Comparison of ENCODE assay signal across 11 cellular contexts in the genomic region with DNA sequence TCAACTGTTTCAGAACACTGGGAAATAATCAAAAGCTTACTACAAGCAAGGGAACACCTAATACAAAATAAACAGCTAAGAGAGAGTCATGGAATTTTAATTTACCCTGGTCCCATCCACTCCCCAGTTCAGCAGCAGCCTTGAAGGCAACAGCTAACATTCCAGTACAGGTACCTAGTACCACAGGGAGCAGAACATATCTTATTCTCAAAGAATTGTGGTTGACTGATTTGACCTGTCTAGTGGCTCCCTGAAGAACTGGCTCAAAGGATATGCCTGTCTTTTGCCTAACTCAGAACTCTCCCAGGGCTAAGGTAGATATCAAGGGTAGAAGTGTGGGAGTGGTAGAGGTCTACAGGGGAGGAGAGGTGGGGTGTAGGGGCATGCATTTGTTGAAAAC. TPM values are rescaled to one million over a fixed set of nuclear protein-coding genes. Genes with fewer than 3 reads are reported as not detected.
DNase-seq lines count a peak whose midpoint lies in the region; ATAC-seq, FAIRE-seq and TF ChIP-seq lines count a peak whose summit lies in the region.
"Had no signal": no experiment of that assay in that cellular context is flagged by ENCODE, and none has a peak within 500 bp of the region (broad histone marks: within the 10 kb centered on the region; RNA-seq: fewer than 3 reads in every experiment).

No MANE protein-coding gene starts in this region.

- FAIRE-seq in GM12891 (lab: Jason Lieb, UNC): peak; percentile 38

- intact Hi-C loops in vagina (cut with DNase I): no loop called here

- no peaks in the 10 kb centered on the region for H3K27me3 ChIP-seq in RWPE2 (ENCODE audit: insufficient read depth, poor library complexity, severe bottlenecking)
- no peaks in the 10 kb centered on the region for H3K27me3 ChIP-seq in mucosa of rectum (ENCODE audit: control insufficient read depth in 2 of 2, insufficient read depth in 2 of 2, low read length in 2 of 2)
- no peaks in the 10 kb centered on the region for H3K27me3 ChIP-seq in vagina

- no peak overlapping the region for H3K4me3 ChIP-seq in RWPE2 (ENCODE audit: severe bottlenecking)
- no peak overlapping the region for H3K4me3 ChIP-seq in mucosa of rectum (ENCODE audit: low read length in 2 of 2)
- H3K4me3 ChIP-seq in vagina: no peak overlapping the region
- H3K4me3 ChIP-seq: lung had no signal

- peaks cover 5% of the 10 kb centered on the region; the same call in 1 of the 2 replicates for H3K36me3 ChIP-seq in RWPE2 (ENCODE audit: low read depth)
- no peaks in the 10 kb centered on the region for H3K36me3 ChIP-seq in mucosa of rectum (ENCODE audit: control insufficient read depth in 2 of 2, insufficient read depth in 2 of 2, low read length in 2 of 2)
- no peaks in the 10 kb centered on the region for H3K36me3 ChIP-seq in vagina

- no peak for TF ChIP-seq CTCF in RWPE2 (IDR thresholded peaks at IDR 0.05; ENCODE audit: poor library complexity, severe bottlenecking)
- no peak for TF ChIP-seq CTCF in vagina (IDR thresholded peaks at IDR 0.05)

- H3K9ac ChIP-seq in mucosa of rectum (ENCODE audit: low read depth in 1 of 2, low read length in 2 of 2): no peak overlapping the region

- H3K4me1 ChIP-seq in RWPE2 (ENCODE audit: insufficient read depth, poor library complexity, severe bottlenecking) (peaks cover 42% of the 10 kb centered on the region), mucosa of rectum (ENCODE audit: control insufficient read depth in 2 of 2, insufficient read depth in 2 of 2, low read length in 2 of 2) (peaks cover 12 to 16% of the 10 kb centered on the region in 2 donors), vagina (peaks cover 61% of the 10 kb centered on the region)

- ATAC-seq in GM21825 (IDR thresholded peaks at IDR 0.05; ENCODE audit: unreplicated experiment): peak; percentile 8
- peak; percentile 20; the same call in 2 of the 3 replicates for ATAC-seq in RWPE2 (ENCODE audit: low read depth)

- DNase-seq in GM12891 (ENCODE audit: insufficient read length, low spot score) (no peak), RWPE2 (ENCODE audit: low spot score) (no peak), NCI-H2107 treated with DMSO at 0.1 percent for 48 hours (lab: John Stamatoyannopoulos, UW; ENCODE audit: unreplicated experiment) (no peak), Kasumi-1 (lab: John Stamatoyannopoulos, UW) (no peak), vagina (ENCODE audit: extremely low spot score in 2 of 2) (no peak), dedifferentiated amniotic fluid mesenchymal stem cell (ENCODE audit: extremely low spot score) (no peak)
- DNase-seq: COR-L47, Right ventricle myocardium superior had no signal

- H3K27ac ChIP-seq in RWPE2 (ENCODE audit: poor library complexity, severe bottlenecking) (peak overlapping the region; percentile 47), mucosa of rectum (ENCODE audit: low read depth in 2 of 2, low read length in 2 of 2) (peak overlapping the region; percentile 61 to 63), vagina (no peak overlapping the region)

- no peak for TF ChIP-seq POLR2A in GM12891 (IDR thresholded peaks at IDR 0.05; ENCODE audit: low read depth, low read length)
- TF ChIP-seq POLR2A in vagina (IDR thresholded peaks at IDR 0.05): no peak

- H3K9me3 ChIP-seq in RWPE2 (ENCODE audit: severe bottlenecking): peaks cover 4% of the 10 kb centered on the region
- H3K9me3 ChIP-seq in mucosa of rectum (ENCODE audit: control insufficient read depth in 2 of 2, low read length in 2 of 2): no peaks in the 10 kb centered on the region
- H3K9me3 ChIP-seq in vagina: no peaks in the 10 kb centered on the region

TF ChIP-seq in GM12891, 5 proteins besides CTCF, POLR2A, EP300 and RAD21:
- no peak for TF ChIP-seq TAF1 (IDR thresholded peaks at IDR 0.05; ENCODE audit: low read depth, low read length)
- TF ChIP-seq SPI1 (IDR thresholded peaks at IDR 0.05; ENCODE audit: low read depth, low read length): no peak
- no peak for TF ChIP-seq POLR2AphosphoS5 (IDR thresholded peaks at IDR 0.05; ENCODE audit: low read depth, low read length)
- TF ChIP-seq POU2F2 (IDR thresholded peaks at IDR 0.05; ENCODE audit: low read depth, low read length): no peak
- TF ChIP-seq PAX5 (IDR thresholded peaks at IDR 0.05; ENCODE audit: insufficient read depth, low read length, severe bottlenecking): no peak

RNA-seq across cellular contexts. Expression of gene SMURF1, which starts 32.3 kb away (rescaled TPM):
- polyA plus RNA-seq in GM12891 (2012; ENCODE audit: low read depth, missing spikeins): 5.2 TPM
- 30.0 TPM for total RNA-seq in vagina
